In genomic region chr18:6336239-6336638, GRCh38 we compare ENCODE assay signal across 28 cellular contexts.
"Had no signal": no experiment of that assay in that cellular context is flagged by ENCODE, and none has a peak within 500 bp of the region (broad histone marks: within the 10 kb centered on the region; RNA-seq: fewer than 3 reads in every experiment).

No MANE protein-coding gene starts in this region.

- H3K4me2 ChIP-seq: neural progenitor cell, smooth muscle cell had no signal

- H3K9ac ChIP-seq: neural progenitor cell, parathyroid adenoma had no signal

- H3K36me3 ChIP-seq: neural progenitor cell, ovary, spleen, thoracic aorta, thyroid gland, tibial nerve, upper lobe of left lung, vagina had no signal

- H2AFZ ChIP-seq: neural progenitor cell, parathyroid adenoma had no signal

- DNase-seq: natural killer cell; occipital lobe; ovary; posterior cingulate gyrus; psoas muscle; right cardiac atrium; spleen; stimulated activated CD4-positive, alpha-beta T cell treated with anti-CD3 and anti-CD28 coated beads, Interleukin-12 subunit alpha, Interleukin-12 subunit beta, amount 100 ng/mL, for 4 hours; stimulated activated CD4-positive, alpha-beta T cell treated with anti-CD3 and anti-CD28 coated beads, Interleukin-1b, Interleukin-23, amount 100 ng/mL, for 48 hours; stimulated activated CD4-positive, alpha-beta T cell treated with anti-CD3 and anti-CD28 coated beads, Interleukin-4, amount 100 ng/mL, for 1 hour; stimulated activated CD4-positive, alpha-beta T cell treated with anti-CD3 and anti-CD28 coated beads, Interleukin-4, amount 100 ng/mL, for 4 hours; stimulated activated CD8-positive, alpha-beta memory T cell treated with anti-CD3 and anti-CD28 coated beads, Interleukin-4, amount 100 ng/mL, for 48 hours; stimulated activated naive CD4-positive, alpha-beta T cell; stimulated activated naive CD8-positive, alpha-beta T cell treated with anti-CD3 and anti-CD28 coated beads, Interleukin-15, amount 100 ng/mL, for 72 hours; stimulated activated naive CD8-positive, alpha-beta T cell treated with anti-CD3 and anti-CD28 coated beads, Interleukin-15, Interleukin-2, amounts not matched to agents 100 U/mL and 50 U/mL, for 24 hours; thyroid gland; trophoblast cell; upper lobe of left lung had no signal

- H3K9me3 ChIP-seq: ovary, thyroid gland, vagina had no signal

- FAIRE-seq: urothelium cell line had no signal

- H3K27me3 ChIP-seq: neural progenitor cell, spleen, thyroid gland, tibial nerve, upper lobe of left lung, vagina had no signal

- H3K27ac ChIP-seq: neural progenitor cell, ovary, parathyroid adenoma, psoas muscle, skin epidermis, spleen, thoracic aorta, thyroid gland, tibial nerve, upper lobe of left lung, vagina had no signal

- H3K4me1 ChIP-seq: neural progenitor cell, parathyroid adenoma, psoas muscle, spleen, thyroid gland, tibial nerve, upper lobe of left lung, vagina had no signal

- ATAC-seq: natural killer cell; psoas muscle; right cardiac atrium; sciatic nerve; stimulated activated memory B cell treated with anti-CD40 and anti-IgM and Interleukin-4, amounts not matched to agents 10 μg/mL and 1 μg/mL and 100 μg/mL, for 72 hours; stimulated activated naive CD8-positive, alpha-beta T cell treated with anti-CD3 and anti-CD28 coated beads, Interleukin-15, amount 100 ng/mL, for 72 hours; stimulated activated naive CD8-positive, alpha-beta T cell treated with anti-CD3 and anti-CD28 coated beads, Interleukin-15, Interleukin-2, amounts not matched to agents 100 U/mL and 50 U/mL, for 24 hours had no signal

- H3K4me3 ChIP-seq: neural progenitor cell, ovary, psoas muscle, skin epidermis, smooth muscle cell, spleen, thoracic aorta, thyroid gland, tibial nerve, upper lobe of left lung, vagina had no signal
